Comparison of ENCODE assay signal across 26 cellular contexts in genomic region chr15:25456196-25456595, GRCh38.
"Had no signal": no experiment of that assay in that cellular context is flagged by ENCODE, and none has a peak within 500 bp of the region (broad histone marks: within the 10 kb centered on the region; RNA-seq: fewer than 3 reads in every experiment).

No MANE protein-coding gene starts in this region.

- ATAC-seq: effector memory CD8-positive, alpha-beta T cell; heart right ventricle; left cardiac atrium; lower lobe of right lung; naive thymus-derived CD8-positive, alpha-beta T cell; psoas muscle; right cardiac atrium; stimulated activated effector memory CD8-positive, alpha-beta T cell treated with anti-CD3 and anti-CD28 coated beads, Interleukin-12 subunit alpha, Interleukin-12 subunit beta, amount 100 ng/mL, for 72 hours had no signal

- H3K27me3 ChIP-seq: esophagus squamous epithelium, heart right ventricle, ovary, sigmoid colon, stomach, thyroid gland, vagina had no signal

- H3K27ac ChIP-seq: esophagus squamous epithelium, heart right ventricle, left ventricle myocardium inferior, lower lobe of right lung, ovary, psoas muscle, sigmoid colon, stomach, thyroid gland, vagina had no signal

- H3K4me3 ChIP-seq: esophagus squamous epithelium, heart right ventricle, left ventricle myocardium inferior, lower lobe of right lung, ovary, psoas muscle, sigmoid colon, stomach, thyroid gland, vagina had no signal

- H3K27me3 Mint-ChIP-seq: effector memory CD8-positive, alpha-beta T cell; naive thymus-derived CD8-positive, alpha-beta T cell had no signal

- H3K9me3 ChIP-seq: lower lobe of right lung, psoas muscle, thyroid gland, vagina had no signal

- H3K4me1 ChIP-seq: esophagus squamous epithelium, heart right ventricle, left ventricle myocardium inferior, lower lobe of right lung, psoas muscle, sigmoid colon, stomach, thyroid gland, vagina had no signal

- H3K4me3 Mint-ChIP-seq: effector memory CD8-positive, alpha-beta T cell; naive thymus-derived CD8-positive, alpha-beta T cell; nephron progenitor cell; stimulated activated effector memory CD8-positive, alpha-beta T cell treated with anti-CD3 and anti-CD28 coated beads, Interleukin-12 subunit alpha, Interleukin-12 subunit beta, amount 100 ng/mL, for 72 hours had no signal

- H3K36me3 ChIP-seq: esophagus squamous epithelium, heart right ventricle, left ventricle myocardium inferior, lower lobe of right lung, ovary, sigmoid colon, stomach, thyroid gland, vagina had no signal

- H3K27ac Mint-ChIP-seq: naive thymus-derived CD8-positive, alpha-beta T cell; nephron progenitor cell; stimulated activated effector memory CD8-positive, alpha-beta T cell treated with anti-CD3 and anti-CD28 coated beads, Interleukin-12 subunit alpha, Interleukin-12 subunit beta, amount 100 ng/mL, for 72 hours had no signal

- H3K36me3 Mint-ChIP-seq: stimulated activated effector memory CD8-positive, alpha-beta T cell treated with anti-CD3 and anti-CD28 coated beads, Interleukin-12 subunit alpha, Interleukin-12 subunit beta, amount 100 ng/mL, for 72 hours had no signal

- H3K4me1 Mint-ChIP-seq: naive thymus-derived CD8-positive, alpha-beta T cell; nephron progenitor cell; stimulated activated effector memory CD8-positive, alpha-beta T cell treated with anti-CD3 and anti-CD28 coated beads, Interleukin-12 subunit alpha, Interleukin-12 subunit beta, amount 100 ng/mL, for 72 hours had no signal

- DNase-seq: effector memory CD8-positive, alpha-beta T cell; erythroblast; esophagus squamous epithelium; foreskin melanocyte; glutamatergic neuron; heart right ventricle; hippocampal formation; left cardiac atrium; left ventricle myocardium inferior; lower lobe of right lung; naive thymus-derived CD8-positive, alpha-beta T cell; nephron progenitor cell; nucleus accumbens; ovary; posterior cingulate gyrus; psoas muscle; right cardiac atrium; sigmoid colon; stimulated activated CD4-positive, alpha-beta T cell treated with anti-CD3 and anti-CD28 coated beads, Interleukin-2, amount 100 ng/mL, for 24 hours; stimulated activated CD4-positive, alpha-beta T cell treated with anti-CD3 and anti-CD28 coated beads, Interleukin-4, amount 100 ng/mL, for 24 hours; stimulated activated naive CD4-positive, alpha-beta T cell treated with Interleukin-2 at 50 U/mL for 16 hours; stomach; thyroid gland; trophoblast cell had no signal
